14 cellular contexts compared by ENCODE assay signal in genomic region chr3:194582196-194582905, GRCh38. TPM values are rescaled to one million over a fixed set of nuclear protein-coding genes. Genes with fewer than 3 reads are reported as not detected.
DNase-seq lines count a peak whose midpoint lies in the region; ATAC-seq lines count a peak whose summit lies in the region.
"Had no signal": no experiment of that assay in that cellular context is flagged by ENCODE, and none has a peak within 500 bp of the region (broad histone marks: within the 10 kb centered on the region; RNA-seq: fewer than 3 reads in every experiment).

No MANE protein-coding gene starts in this region.

- H3K9me3 Mint-ChIP-seq in activated T-cell treated with anti-CD3 and anti-CD28 coated beads, Interleukin-2, amount 50 U/mL, for 24 hours = no peaks in the 10 kb centered on the region
- H3K9me3 Mint-ChIP-seq in IgD-negative memory B cell = peaks cover 0 to 12% (median 0%) of the 10 kb centered on the region in 3 donors
- peaks cover 0 to 8% of the 10 kb centered on the region in 2 donors for H3K9me3 Mint-ChIP-seq in effector memory CD8-positive, alpha-beta T cell

- no peak overlapping the region for H3K9ac ChIP-seq in neuronal stem cell (ENCODE audit: low read depth, low read length, poor library complexity)

- H3K27ac Mint-ChIP-seq in activated T-cell treated with anti-CD3 and anti-CD28 coated beads, Interleukin-2, amount 50 U/mL, for 24 hours = peak overlapping the region; percentile 50
- peak overlapping the region in 1 of 3 donors; percentile 67 for H3K27ac Mint-ChIP-seq in IgD-negative memory B cell
- peak overlapping the region in 1 of 2 donors; percentile 26 for H3K27ac Mint-ChIP-seq in effector memory CD8-positive, alpha-beta T cell

- H2AK5ac ChIP-seq in neuronal stem cell (ENCODE audit: low read depth, low read length) = peak overlapping the region; percentile 53

- no peak overlapping the region for H2BK5ac ChIP-seq in neuronal stem cell (ENCODE audit: low read length)

- H3K4ac ChIP-seq in neuronal stem cell (ENCODE audit: low read length) = no peak overlapping the region

- WGBS in neuronal stem cell (ENCODE audit: extremely low coverage in 2 of 2, insufficient read length in 2 of 2, insufficient replicate concordance in 1 of 2), 2 donors = no CpG with 5 or more reads among the region's 24 CpGs

- peaks cover 37% of the 10 kb centered on the region for H3K4me1 Mint-ChIP-seq in activated T-cell treated with anti-CD3 and anti-CD28 coated beads, Interleukin-2, amount 50 U/mL, for 24 hours (ENCODE audit: low read depth)
- peaks cover 9 to 18% (median 9%) of the 10 kb centered on the region in 3 donors for H3K4me1 Mint-ChIP-seq in IgD-negative memory B cell
- peaks cover 9 to 14% of the 10 kb centered on the region in 2 donors for H3K4me1 Mint-ChIP-seq in effector memory CD8-positive, alpha-beta T cell (ENCODE audit: low read depth in 2 of 2)

- H2BK120ac ChIP-seq in neuronal stem cell (ENCODE audit: low read depth, low read length) = no peak overlapping the region

- no peak overlapping the region for H3K14ac ChIP-seq in neuronal stem cell (ENCODE audit: low read length)

- H3K79me1 ChIP-seq in neuronal stem cell (ENCODE audit: low read depth, low read length) = peaks cover 1% of the 10 kb centered on the region

- DNase-seq in activated T-cell treated with anti-CD3 and anti-CD28 coated beads, Interleukin-2, amount 50 U/mL, for 24 hours = no peak
- no peak for DNase-seq in activated T-cell treated with anti-CD3 and anti-CD28 coated beads, Interleukin-2, amount 50 U/mL, for 1 hour
- DNase-seq in effector memory CD8-positive, alpha-beta T cell = no peak
- DNase-seq in neuronal stem cell (ENCODE audit: low spot score) (no peak), AG20443 (ENCODE audit: low spot score) (no peak)
- DNase-seq: activated effector memory CD4-positive, alpha-beta T cell treated with Interleukin-2 at 50 U/mL for 16 hours; cerebellar nuclear complex; esophagus squamous epithelium; GM23248; psoas muscle; stimulated activated CD4-positive, alpha-beta T cell treated with anti-CD3 and anti-CD28 coated beads, Interleukin-2, amount 100 ng/mL, for 24 hours had no signal

- no peak overlapping the region for H4K8ac ChIP-seq in neuronal stem cell (ENCODE audit: low read depth, low read length)

- H3K4me1 ChIP-seq in neuronal stem cell (ENCODE audit: control insufficient read depth in 2 of 2, insufficient read depth in 1 of 2, low read depth in 1 of 2, low read length in 2 of 2) = peaks cover 0 to 2% of the 10 kb centered on the region in 2 donors

- no peak overlapping the region for H3K4me3 ChIP-seq in neuronal stem cell (ENCODE audit: low read length in 2 of 2)

- no peak overlapping the region for H3K18ac ChIP-seq in neuronal stem cell (ENCODE audit: low read length)

- H3K36me3 ChIP-seq in neuronal stem cell (replicated peaks in 1 of 2; ENCODE audit: control insufficient read depth in 2 of 2, insufficient read depth in 2 of 2, low read length in 2 of 2) = peaks cover 0 to 27% of the 10 kb centered on the region in 2 donors
- H3K36me3 ChIP-seq: esophagus squamous epithelium had no signal

- H2AFZ ChIP-seq in neuronal stem cell (ENCODE audit: low read length) = no peak overlapping the region

- peak overlapping the region; percentile 91 for H3K23ac ChIP-seq in neuronal stem cell (ENCODE audit: low read depth, low read length, poor library complexity)

- no peaks in the 10 kb centered on the region for H3K27me3 ChIP-seq in neuronal stem cell (ENCODE audit: control insufficient read depth in 3 of 3, insufficient read depth in 3 of 3, low read depth in 1 of 3, low read length in 3 of 3)
- H3K27me3 ChIP-seq: esophagus squamous epithelium had no signal

- peaks cover 2 to 3% of the 10 kb centered on the region in 2 donors for H3K9me3 ChIP-seq in neuronal stem cell (replicated peaks in 1 of 2; ENCODE audit: control insufficient read depth in 2 of 2, insufficient read depth in 1 of 2, low read depth in 1 of 2, low read length in 2 of 2)
- H3K9me3 ChIP-seq: esophagus squamous epithelium, psoas muscle had no signal

- peak overlapping the region; percentile 25 for H3K4me3 Mint-ChIP-seq in activated T-cell treated with anti-CD3 and anti-CD28 coated beads, Interleukin-2, amount 50 U/mL, for 24 hours
- H3K4me3 Mint-ChIP-seq in IgD-negative memory B cell = peak overlapping the region in 3 of 4 donors; percentile 30 to 98 (median 84)
- peak overlapping the region; percentile 5 to 63 for H3K4me3 Mint-ChIP-seq in effector memory CD8-positive, alpha-beta T cell

- H3K36me3 Mint-ChIP-seq in activated T-cell treated with anti-CD3 and anti-CD28 coated beads, Interleukin-2, amount 50 U/mL, for 24 hours (ENCODE audit: low read depth) = peaks cover 18% of the 10 kb centered on the region
- no peaks in the 10 kb centered on the region for H3K36me3 Mint-ChIP-seq in IgD-negative memory B cell
- H3K36me3 Mint-ChIP-seq in effector memory CD8-positive, alpha-beta T cell (ENCODE audit: insufficient read depth) = peaks cover 25% of the 10 kb centered on the region

- no peak overlapping the region for H2BK12ac ChIP-seq in neuronal stem cell (ENCODE audit: low read length)

- no peak overlapping the region for H3K4me2 ChIP-seq in neuronal stem cell (ENCODE audit: insufficient read depth, low read length, poor library complexity, severe bottlenecking)

- H4K91ac ChIP-seq in neuronal stem cell (ENCODE audit: low read depth, low read length, poor library complexity) = no peak overlapping the region

- ATAC-seq in effector memory CD8-positive, alpha-beta T cell (replicated peaks) = no peak
- ATAC-seq in HG03378 (IDR thresholded peaks at IDR 0.05; ENCODE audit: unreplicated experiment) = no peak
- ATAC-seq in HG03571 (IDR thresholded peaks at IDR 0.05; ENCODE audit: unreplicated experiment) = no peak
- ATAC-seq: psoas muscle had no signal

- no peaks in the 10 kb centered on the region for H3K27me3 Mint-ChIP-seq in activated T-cell treated with anti-CD3 and anti-CD28 coated beads, Interleukin-2, amount 50 U/mL, for 24 hours
- H3K27me3 Mint-ChIP-seq in IgD-negative memory B cell = no peaks in the 10 kb centered on the region
- peaks cover 0 to 6% of the 10 kb centered on the region in 2 donors for H3K27me3 Mint-ChIP-seq in effector memory CD8-positive, alpha-beta T cell

- H2BK15ac ChIP-seq in neuronal stem cell (ENCODE audit: low read length) = no peak overlapping the region

- H3K27ac ChIP-seq in neuronal stem cell (replicated peaks; ENCODE audit: low read length) = no peak overlapping the region

RNA-seq across cellular contexts. Expression of gene TMEM44, which starts 50.9 kb away (rescaled TPM):
- polyA plus RNA-seq in IgD-negative memory B cell = 2.2 TPM
- polyA plus RNA-seq in neuronal stem cell (2013, experiment 1 of 2) = 13.7 TPM
- 13.8 TPM for polyA plus RNA-seq in neuronal stem cell (2013, experiment 2 of 2)

Comparison
In these comparisons a context has a peak if more than half of its experiments do, and no peak if none do; other contexts are left out.
1. H3K4me3 Mint-ChIP-seq: peak in every context shown above with its lines; median percentile 84 in IgD-negative memory B cell; 34 in effector memory CD8-positive, alpha-beta T cell; 25 in activated T-cell treated with anti-CD3 and anti-CD28 coated beads, Interleukin-2, amount 50 U/mL, for 24 hours.